In the genomic region with DNA sequence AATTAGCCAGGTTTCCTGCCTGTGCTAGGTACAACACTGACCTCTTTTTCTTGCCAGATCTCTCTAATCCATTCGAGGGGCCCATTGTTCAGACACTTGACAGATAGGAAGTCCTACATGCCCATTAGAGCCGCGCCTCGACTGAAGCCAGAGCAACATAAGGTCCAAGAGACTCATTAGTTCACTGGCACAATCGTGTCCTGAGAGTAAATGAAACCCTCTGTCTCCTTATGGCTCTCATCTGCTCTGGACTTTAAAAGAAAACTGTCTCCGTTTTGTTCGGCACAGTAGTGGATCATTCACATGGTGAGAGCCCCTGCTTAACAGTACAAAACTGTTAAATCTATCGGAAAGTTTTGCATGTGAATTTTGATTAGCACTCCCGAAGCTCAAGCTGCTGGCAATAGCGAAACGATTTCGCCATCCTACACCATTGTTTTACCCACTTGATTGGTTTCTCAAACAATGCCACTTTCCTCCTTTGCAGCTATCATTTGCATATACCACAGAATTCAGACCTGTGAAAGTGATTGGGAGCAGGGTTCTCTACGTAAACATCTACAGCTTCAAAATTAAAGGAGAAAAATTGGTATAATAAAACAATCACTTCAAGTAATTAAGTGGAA, we compare ENCODE assay signal across 8 cellular contexts. TPM values are rescaled to one million over a fixed set of nuclear protein-coding genes. Genes with fewer than 3 reads are reported as not detected.
A peak's percentile ranks its signal among the peaks of the same experiment; 100 is the strongest.
DNase-seq lines count a peak whose midpoint lies in the region; ATAC-seq, FAIRE-seq and TF ChIP-seq lines count a peak whose summit lies in the region.
"Had no signal": no experiment of that assay in that cellular context is flagged by ENCODE, and none has a peak within 500 bp of the region (broad histone marks: within the 10 kb centered on the region; RNA-seq: fewer than 3 reads in every experiment).

No MANE protein-coding gene starts in this region.

- no peak overlapping the region for H2BK120ac ChIP-seq in neuronal stem cell (ENCODE audit: low read depth, low read length)

- H2BK5ac ChIP-seq in neuronal stem cell (ENCODE audit: low read length) = no peak overlapping the region

- H3K4me1 Mint-ChIP-seq in T-helper 17 cell = peaks cover 5% of the 10 kb centered on the region

- H3K27me3 ChIP-seq in bronchial epithelial cell (ENCODE audit: control insufficient read depth, insufficient read depth, low read length) = no peaks in the 10 kb centered on the region
- no peaks in the 10 kb centered on the region for H3K27me3 ChIP-seq in neuronal stem cell (ENCODE audit: control insufficient read depth in 3 of 3, insufficient read depth in 3 of 3, low read depth in 1 of 3, low read length in 3 of 3)
- no peaks in the 10 kb centered on the region for H3K27me3 ChIP-seq in spleen (replicated peaks in 1 of 7)

- H2AFZ ChIP-seq in neuronal stem cell (ENCODE audit: low read length) = peak overlapping the region; percentile 72

- H3K4me3 Mint-ChIP-seq in T-helper 17 cell = no peak overlapping the region

- no CpG with 5 or more reads among the region's 13 CpGs for WGBS in neuronal stem cell (ENCODE audit: extremely low coverage in 2 of 2, insufficient read length in 2 of 2, insufficient replicate concordance in 1 of 2), 2 donors
- WGBS in spleen, 5 donors = 59 to 73% (median 64%) methylated on average over 13 of the region's 13 CpGs

- no peak overlapping the region for H3K4me2 ChIP-seq in neuronal stem cell (ENCODE audit: insufficient read depth, low read length, poor library complexity, severe bottlenecking)

- intact Hi-C loops in spleen (cut with DNase I; ENCODE audit: low total_unique reads) = no loop called here

- H3K9me3 ChIP-seq in HEK293 (ENCODE audit: control insufficient read depth, insufficient read depth, low read depth, low read length) = no peaks in the 10 kb centered on the region
- H3K9me3 ChIP-seq in neuronal stem cell (replicated peaks in 1 of 2; ENCODE audit: control insufficient read depth in 2 of 2, insufficient read depth in 1 of 2, low read depth in 1 of 2, low read length in 2 of 2) = no peaks in the 10 kb centered on the region
- no peaks in the 10 kb centered on the region for H3K9me3 ChIP-seq in spleen
- H3K9me3 ChIP-seq in T-helper 17 cell (ENCODE audit: control insufficient read depth, low read length, poor library complexity, severe bottlenecking) = no peaks in the 10 kb centered on the region

- CTCF ChIA-PET in HEK293 (lab: Yijun Ruan, JAX) = interaction anchor here (0.6 to 4.8 kb wide), 13 partner anchors 9 to 644 kb away, joined by 3 to 25 read pairs (median 3); no protein-coding TSS in a partner anchor

- H3K27ac Mint-ChIP-seq in T-helper 17 cell = no peak overlapping the region

- ATAC-seq in T-helper 17 cell = no peak

- no peaks in the 10 kb centered on the region for H3K79me1 ChIP-seq in neuronal stem cell (ENCODE audit: low read depth, low read length)

- no peak overlapping the region for H3K27ac ChIP-seq in HEK293 (ENCODE audit: extremely low read depth, low read depth, low read length)
- H3K27ac ChIP-seq in neuronal stem cell (replicated peaks; ENCODE audit: low read length) = no peak overlapping the region
- no peak overlapping the region for H3K27ac ChIP-seq in spleen

- H3K27me3 Mint-ChIP-seq in T-helper 17 cell = no peaks in the 10 kb centered on the region
- H3K27me3 Mint-ChIP-seq: progenitor cell of endocrine pancreas had no signal

- H2BK15ac ChIP-seq in neuronal stem cell (ENCODE audit: low read length) = no peak overlapping the region

- TF ChIP-seq CTCF in HEK293 (tag by site-specific recombination; IDR thresholded peaks at IDR 0.05) (no peak), bronchial epithelial cell (IDR thresholded peaks at IDR 0.05; ENCODE audit: insufficient read depth, low read length, severe bottlenecking) (no peak), spleen (IDR thresholded peaks at IDR 0.05 in 8 of 11, conservative IDR thresholded peaks at IDR 0.05 in 3 of 11) (no peak)

- no peak overlapping the region for H4K91ac ChIP-seq in neuronal stem cell (ENCODE audit: low read depth, low read length, poor library complexity)

- H3K18ac ChIP-seq in neuronal stem cell (ENCODE audit: low read length) = no peak overlapping the region

- no peak overlapping the region for H4K8ac ChIP-seq in neuronal stem cell (ENCODE audit: low read depth, low read length)

- no peak overlapping the region for H3K9ac ChIP-seq in neuronal stem cell (ENCODE audit: low read depth, low read length, poor library complexity)

- no peaks in the 10 kb centered on the region for H3K36me3 ChIP-seq in HEK293 (ENCODE audit: control insufficient read depth in 2 of 2, insufficient read depth in 1 of 2, low read length in 2 of 2)
- H3K36me3 ChIP-seq in bronchial epithelial cell (ENCODE audit: control insufficient read depth, insufficient read depth, low read length) = no peaks in the 10 kb centered on the region
- no peaks in the 10 kb centered on the region for H3K36me3 ChIP-seq in neuronal stem cell (replicated peaks in 1 of 2; ENCODE audit: control insufficient read depth in 2 of 2, insufficient read depth in 2 of 2, low read length in 2 of 2)
- H3K36me3 ChIP-seq in spleen = no peaks in the 10 kb centered on the region

- H3K4ac ChIP-seq in neuronal stem cell (ENCODE audit: low read length) = no peak overlapping the region

- POLR2A ChIA-PET in HEK293 (lab: Yijun Ruan, JAX) = interaction anchor here (1.2 kb wide), 1 partner anchor 41 kb away, joined by 3 read pairs; a partner anchor contains a TSS

- no peak overlapping the region for H3K23ac ChIP-seq in neuronal stem cell (ENCODE audit: low read depth, low read length, poor library complexity)

- no peak overlapping the region for H2AK5ac ChIP-seq in neuronal stem cell (ENCODE audit: low read depth, low read length)

- H2BK12ac ChIP-seq in neuronal stem cell (ENCODE audit: low read length) = no peak overlapping the region

- peak; percentile 7 for FAIRE-seq in bronchial epithelial cell (lab: Jason Lieb, UNC)

- TF ChIP-seq POLR2A in spleen (IDR thresholded peaks at IDR 0.05) = no peak

- H3K36me3 Mint-ChIP-seq in T-helper 17 cell (ENCODE audit: low read depth) = peaks cover 3% of the 10 kb centered on the region

- H3K4me3 ChIP-seq in HEK293 (ENCODE audit: low read depth, low read length) (no peak overlapping the region), bronchial epithelial cell (ENCODE audit: low read depth, low read length) (no peak overlapping the region), neuronal stem cell (ENCODE audit: low read length in 2 of 2) (no peak overlapping the region), spleen (no peak overlapping the region)

- DNase-seq in NCI-H524 treated with DMSO at 0.1 percent for 48 hours (lab: John Stamatoyannopoulos, UW) (peak; percentile 93), bronchial epithelial cell (ENCODE audit: low read depth) (no peak), neuronal stem cell (ENCODE audit: low spot score) (peak; percentile 56), spleen (no peak), KG1 (lab: John Stamatoyannopoulos, UW) (no peak), T-helper 17 cell (no peak)

- H3K4me1 ChIP-seq in HEK293 (ENCODE audit: control insufficient read depth, insufficient read depth, low read length) = peaks cover 7% of the 10 kb centered on the region; the same call in 1 of the 2 replicates
- H3K4me1 ChIP-seq in neuronal stem cell (ENCODE audit: control insufficient read depth in 2 of 2, insufficient read depth in 1 of 2, low read depth in 1 of 2, low read length in 2 of 2) = peaks cover 3 to 5% of the 10 kb centered on the region in 2 donors
- H3K4me1 ChIP-seq in spleen = peaks cover 0 to 21% (median 14%) of the 10 kb centered on the region in 6 donors

- no peak overlapping the region for H3K14ac ChIP-seq in neuronal stem cell (ENCODE audit: low read length)

TF ChIP-seq in HEK293, 187 proteins besides CTCF, POLR2A, EP300 and RAD21:
- peak; percentile 24; the same call in 1 of the 2 replicates for TF ChIP-seq ZNF600 (tag by site-specific recombination; IDR thresholded peaks at IDR 0.05)
- TF ChIP-seq SALL2 (tag by site-specific recombination; IDR thresholded peaks at IDR 0.05; ENCODE audit: borderline replicate concordance) = no peak
TF ChIP-seq in HEK293: peak in this region for 1.

RNA-seq across cellular contexts. Expression of a gene that starts 19.0 kb away (rescaled TPM):
- total RNA-seq in bronchial epithelial cell (1.8 and 2.1 TPM in 2 replicates), spleen (1 to 10 TPM; 2.8 to 10.0 (median 4.6) TPM), T-helper 17 cell (1 to 10 TPM; 7.7 to 8.7 TPM)
- 3.8 TPM for polyA plus RNA-seq in neuronal stem cell (2013, experiment 1 of 2)
- 3.9 TPM for polyA plus RNA-seq in neuronal stem cell (2013, experiment 2 of 2)
- polyA plus RNA-seq in spleen = 1 to 10 TPM in 2 of 3 donors, under 1 TPM in 1; 0.87 to 1.5 (median 1.5) TPM

RNA-seq across cellular contexts. Expression of a gene that starts 40.6 kb away (rescaled TPM):
- 2.4 and 2.9 TPM in 2 replicates for total RNA-seq in bronchial epithelial cell
- 21.6 TPM for polyA plus RNA-seq in neuronal stem cell (2013, experiment 1 of 2)
- polyA plus RNA-seq in neuronal stem cell (2013, experiment 2 of 2) = 21.5 TPM
- total RNA-seq in spleen = 10 to 100 TPM in 6 of 7 donors, 1 to 10 TPM in 1; 9.5 to 30.4 (median 18.0) TPM
- 10 to 100 TPM in 2 of 3 donors, 1 to 10 TPM in 1; 8.4 to 11.0 (median 10.2) TPM for polyA plus RNA-seq in spleen
- 10 to 100 TPM; 27.1 to 30.4 TPM for total RNA-seq in T-helper 17 cell

Comparison
In these comparisons a context has a peak if more than half of its experiments do, and no peak if none do; other contexts are left out.
1. DNase-seq: peak in NCI-H524 treated with DMSO at 0.1 percent for 48 hours (single experiment) and neuronal stem cell (single experiment); none in bronchial epithelial cell (single experiment), spleen (single experiment), KG1 (single experiment) and T-helper 17 cell (0 of 3).